Comparison of ENCODE assay signal across 14 cellular contexts in genomic region chr5:157747766-157748700, GRCh38. TPM values are rescaled to one million over a fixed set of nuclear protein-coding genes. Genes with fewer than 3 reads are reported as not detected.
DNase-seq lines count a peak whose midpoint lies in the region; ATAC-seq, FAIRE-seq and TF ChIP-seq lines count a peak whose summit lies in the region.
"Had no signal": no experiment of that assay in that cellular context is flagged by ENCODE, and none has a peak within 500 bp of the region (broad histone marks: within the 10 kb centered on the region; RNA-seq: fewer than 3 reads in every experiment).

No MANE protein-coding gene starts in this region.

- FAIRE-seq in GM19239 (lab: Jason Lieb, UNC): no peak

- no peak for TF ChIP-seq EP300 in gastroesophageal sphincter (IDR thresholded peaks at IDR 0.05)

- intact Hi-C loops in vagina (cut with DNase I): no loop called here

- peak overlapping the region; percentile 46 to 93 (median 90) for H3K27ac ChIP-seq in gastroesophageal sphincter
- peak overlapping the region; percentile 42 for H3K27ac ChIP-seq in vagina
- H3K27ac ChIP-seq: cardiac muscle cell had no signal

- H3K27me3 ChIP-seq in gastroesophageal sphincter (no peaks in the 10 kb centered on the region), vagina (no peaks in the 10 kb centered on the region), MG63 (no peaks in the 10 kb centered on the region)
- H3K27me3 ChIP-seq: cardiac muscle cell had no signal

- no peaks in the 10 kb centered on the region for H3K9me3 ChIP-seq in gastroesophageal sphincter
- H3K9me3 ChIP-seq in vagina: no peaks in the 10 kb centered on the region
- H3K9me3 ChIP-seq in MG63: no peaks in the 10 kb centered on the region

- H3K4me1 Mint-ChIP-seq in activated T-helper 17 cell treated with anti-CD3 and anti-CD28 coated beads, Interleukin-2, amount 50 U/mL, for 72 hours: peaks cover 29% of the 10 kb centered on the region

- H3K36me3 Mint-ChIP-seq in activated T-helper 17 cell treated with anti-CD3 and anti-CD28 coated beads, Interleukin-2, amount 50 U/mL, for 72 hours (ENCODE audit: low read depth): peaks cover 33% of the 10 kb centered on the region

- no peak for TF ChIP-seq POLR2A in gastroesophageal sphincter (IDR thresholded peaks at IDR 0.05)
- TF ChIP-seq POLR2A in vagina (IDR thresholded peaks at IDR 0.05): no peak

- 74 to 78% methylated on average over 8 of the region's 8 CpGs for WGBS in gastroesophageal sphincter (ENCODE audit: low coverage in 1 of 2), 2 donors

- no peak for TF ChIP-seq CTCF in gastroesophageal sphincter (IDR thresholded peaks at IDR 0.05)
- TF ChIP-seq CTCF in vagina (IDR thresholded peaks at IDR 0.05): no peak

- ATAC-seq in activated T-helper 17 cell treated with anti-CD3 and anti-CD28 coated beads, Interleukin-2, amount 50 U/mL, for 72 hours (replicated peaks): peak; percentile 20
- ATAC-seq in gastroesophageal sphincter (no peak), GM18907 (IDR thresholded peaks at IDR 0.05; ENCODE audit: unreplicated experiment) (no peak)

- H3K27me3 Mint-ChIP-seq in activated T-helper 17 cell treated with anti-CD3 and anti-CD28 coated beads, Interleukin-2, amount 50 U/mL, for 72 hours: no peaks in the 10 kb centered on the region
- H3K27me3 Mint-ChIP-seq: activated naive CD4-positive, alpha-beta T cell treated with anti-CD3 and anti-CD28 coated beads, Interleukin-2, amount 10 ng/mL, durations not matched to agents 7 days and 5 days had no signal

- H3K36me3 ChIP-seq in gastroesophageal sphincter: peaks cover 0 to 20% of the 10 kb centered on the region in 2 donors
- peaks cover 0 to 15% of the 10 kb centered on the region in 2 donors for H3K36me3 ChIP-seq in vagina
- peaks cover 18% of the 10 kb centered on the region for H3K36me3 ChIP-seq in MG63
- H3K36me3 ChIP-seq: cardiac muscle cell had no signal

- no peaks in the 10 kb centered on the region for H3K9me3 Mint-ChIP-seq in activated T-helper 17 cell treated with anti-CD3 and anti-CD28 coated beads, Interleukin-2, amount 50 U/mL, for 72 hours
- H3K9me3 Mint-ChIP-seq: activated naive CD4-positive, alpha-beta T cell treated with anti-CD3 and anti-CD28 coated beads, Interleukin-2, amount 10 ng/mL, durations not matched to agents 7 days and 5 days had no signal

- H3K27ac Mint-ChIP-seq in activated T-helper 17 cell treated with anti-CD3 and anti-CD28 coated beads, Interleukin-2, amount 50 U/mL, for 72 hours: no peak overlapping the region
- H3K27ac Mint-ChIP-seq: activated naive CD4-positive, alpha-beta T cell treated with anti-CD3 and anti-CD28 coated beads, Interleukin-2, amount 10 ng/mL, durations not matched to agents 7 days and 5 days had no signal

- no peak overlapping the region for H3K4me3 ChIP-seq in gastroesophageal sphincter
- H3K4me3 ChIP-seq in vagina: no peak overlapping the region
- H3K4me3 ChIP-seq in MG63: no peak overlapping the region
- H3K4me3 ChIP-seq: cardiac muscle cell had no signal

- peak overlapping the region; percentile 33 for H3K4me3 Mint-ChIP-seq in activated T-helper 17 cell treated with anti-CD3 and anti-CD28 coated beads, Interleukin-2, amount 50 U/mL, for 72 hours
- H3K4me3 Mint-ChIP-seq: activated naive CD4-positive, alpha-beta T cell treated with anti-CD3 and anti-CD28 coated beads, Interleukin-2, amount 10 ng/mL, durations not matched to agents 7 days and 5 days had no signal

- H3K4me1 ChIP-seq in gastroesophageal sphincter (peaks cover 1 to 73% (median 7%) of the 10 kb centered on the region in 3 donors), vagina (peaks cover 27% of the 10 kb centered on the region)

- DNase-seq in stimulated activated CD4-positive, alpha-beta T cell treated with anti-CD3 and anti-CD28 coated beads, Interleukin-15, amount 100 ng/mL, for 24 hours: peak; percentile 24
- no peak for DNase-seq in stimulated activated CD4-positive, alpha-beta T cell treated with anti-CD3 and anti-CD28 coated beads, Interleukin-1b, Interleukin-23, amount 100 ng/mL, for 48 hours
- DNase-seq in vagina (ENCODE audit: extremely low spot score in 2 of 2): no peak
- no peak for DNase-seq in MG63
- no peak for DNase-seq in GM19239 (ENCODE audit: insufficient read length, low spot score)
- DNase-seq: activated naive CD4-positive, alpha-beta T cell treated with anti-CD3 and anti-CD28 coated beads, Interleukin-2, amount 10 ng/mL, durations not matched to agents 7 days and 5 days; Calu3; KBM-7; SHP77 treated with DMSO at 0.1 percent for 48 hours; T-helper 9 cell had no signal

RNA-seq across cellular contexts. Expression of gene LSM11, which starts 4.5 kb away (rescaled TPM):
- 1 to 10 TPM; 7.6 to 8.4 TPM for total RNA-seq in activated T-helper 17 cell treated with anti-CD3 and anti-CD28 coated beads, Interleukin-2, amount 50 U/mL, for 72 hours
- 10 to 100 TPM; 14.8 to 38.4 (median 27.3) TPM for total RNA-seq in gastroesophageal sphincter
- 3.9 TPM for total RNA-seq in vagina
- total RNA-seq in MG63 (2014; rRNA removed; shearing (Covaris generic); ENCODE audit: low replicate concordance): 3.9 and 4.3 TPM in 2 replicates

RNA-seq across cellular contexts. Expression of gene THG1L, which starts 16.8 kb away (rescaled TPM):
- total RNA-seq in activated T-helper 17 cell treated with anti-CD3 and anti-CD28 coated beads, Interleukin-2, amount 50 U/mL, for 72 hours: 10 to 100 TPM; 11.0 to 12.1 TPM
- total RNA-seq in gastroesophageal sphincter: 10 to 100 TPM; 13.2 to 20.3 (median 15.5) TPM
- 10.3 TPM for total RNA-seq in vagina
- total RNA-seq in MG63 (2014; rRNA removed; shearing (Covaris generic); ENCODE audit: low replicate concordance): 27.2 and 36.2 TPM in 2 replicates
